In genomic region chr5:14158890-14159666, GRCh38 we compare ENCODE assay signal across 18 cellular contexts.
"Had no signal": no experiment of that assay in that cellular context is flagged by ENCODE, and none has a peak within 500 bp of the region (broad histone marks: within the 10 kb centered on the region; RNA-seq: fewer than 3 reads in every experiment).

No MANE protein-coding gene starts in this region.

- H3K4me1 Mint-ChIP-seq: activated naive CD4-positive, alpha-beta T cell treated with anti-CD3 and anti-CD28 coated beads, Interleukin-2, amount 10 ng/mL, durations not matched to agents 7 days and 5 days; activated T-helper 17 cell treated with anti-CD3 and anti-CD28 coated beads, Interleukin-2, amount 50 U/mL, for 72 hours had no signal

- H3K27me3 ChIP-seq: body of pancreas, right lobe of liver, upper lobe of right lung had no signal

- H3K9me3 Mint-ChIP-seq: activated naive CD4-positive, alpha-beta T cell treated with anti-CD3 and anti-CD28 coated beads, Interleukin-2, amount 10 ng/mL, durations not matched to agents 7 days and 5 days; activated T-helper 17 cell treated with anti-CD3 and anti-CD28 coated beads, Interleukin-2, amount 50 U/mL, for 72 hours had no signal

- H3K27me3 Mint-ChIP-seq: dendritic cell treated with granulocyte-macrophage colony-stimulating factor and Interleukin-4, amounts not matched to agents 40 ng/mL and 50 ng/mL, for 4 days had no signal

- H3K4me3 Mint-ChIP-seq: activated CD8-positive, alpha-beta T cell treated with anti-CD3 and anti-CD28 coated beads, Interleukin-2, amount 10 ng/mL, durations not matched to agents 7 days and 5 days; activated naive CD4-positive, alpha-beta T cell treated with anti-CD3 and anti-CD28 coated beads, Interleukin-2, amount 10 ng/mL, durations not matched to agents 7 days and 5 days; activated T-helper 17 cell treated with anti-CD3 and anti-CD28 coated beads, Interleukin-2, amount 50 U/mL, for 72 hours; dendritic cell treated with granulocyte-macrophage colony-stimulating factor and Interleukin-4, amounts not matched to agents 40 ng/mL and 50 ng/mL, for 4 days; naive thymus-derived CD8-positive, alpha-beta T cell had no signal

- DNase-seq: activated CD4-positive, alpha-beta T cell treated with anti-CD3 and anti-CD28 coated beads for 4 hours; activated CD8-positive, alpha-beta T cell treated with anti-CD3 and anti-CD28 coated beads, Interleukin-2, amount 10 ng/mL, durations not matched to agents 7 days and 5 days; activated naive CD4-positive, alpha-beta T cell treated with anti-CD3 and anti-CD28 coated beads, Interleukin-2, amount 10 ng/mL, durations not matched to agents 7 days and 5 days; body of pancreas; erythroblast; hypothalamus; mucosa of descending colon; naive thymus-derived CD8-positive, alpha-beta T cell; psoas muscle; right lobe of liver; stimulated activated CD4-positive, alpha-beta T cell treated with anti-CD3 and anti-CD28 coated beads, Interleukin-12 subunit alpha, Interleukin-12 subunit beta, amount 100 ng/mL, for 4 hours; stimulated activated naive CD4-positive, alpha-beta T cell treated with Interleukin-2 at 50 U/mL for 16 hours; T1000; upper lobe of right lung had no signal

- H3K9me3 ChIP-seq: body of pancreas, right lobe of liver, upper lobe of right lung had no signal

- H3K36me3 Mint-ChIP-seq: activated naive CD4-positive, alpha-beta T cell treated with anti-CD3 and anti-CD28 coated beads, Interleukin-2, amount 10 ng/mL, durations not matched to agents 7 days and 5 days; naive thymus-derived CD8-positive, alpha-beta T cell had no signal

- H3K36me3 ChIP-seq: right lobe of liver, upper lobe of right lung had no signal

- H3K27ac Mint-ChIP-seq: activated CD8-positive, alpha-beta T cell treated with anti-CD3 and anti-CD28 coated beads, Interleukin-2, amount 10 ng/mL, durations not matched to agents 7 days and 5 days; activated naive CD4-positive, alpha-beta T cell treated with anti-CD3 and anti-CD28 coated beads, Interleukin-2, amount 10 ng/mL, durations not matched to agents 7 days and 5 days; activated T-helper 17 cell treated with anti-CD3 and anti-CD28 coated beads, Interleukin-2, amount 50 U/mL, for 72 hours; dendritic cell treated with granulocyte-macrophage colony-stimulating factor and Interleukin-4, amounts not matched to agents 40 ng/mL and 50 ng/mL, for 4 days; naive thymus-derived CD8-positive, alpha-beta T cell had no signal

- ATAC-seq: activated CD8-positive, alpha-beta T cell treated with anti-CD3 and anti-CD28 coated beads, Interleukin-2, amount 10 ng/mL, durations not matched to agents 7 days and 5 days; activated T-helper 17 cell treated with anti-CD3 and anti-CD28 coated beads, Interleukin-2, amount 50 U/mL, for 72 hours; body of pancreas; mucosa of descending colon; naive thymus-derived CD8-positive, alpha-beta T cell; psoas muscle; right lobe of liver; upper lobe of right lung had no signal

- H3K27ac ChIP-seq: body of pancreas, right lobe of liver, upper lobe of right lung, VCaP had no signal

- H3K4me3 ChIP-seq: body of pancreas, lung, mucosa of descending colon, psoas muscle, right lobe of liver, upper lobe of right lung had no signal
